Comparison of ENCODE assay signal across 8 cellular contexts in the genomic region with DNA sequence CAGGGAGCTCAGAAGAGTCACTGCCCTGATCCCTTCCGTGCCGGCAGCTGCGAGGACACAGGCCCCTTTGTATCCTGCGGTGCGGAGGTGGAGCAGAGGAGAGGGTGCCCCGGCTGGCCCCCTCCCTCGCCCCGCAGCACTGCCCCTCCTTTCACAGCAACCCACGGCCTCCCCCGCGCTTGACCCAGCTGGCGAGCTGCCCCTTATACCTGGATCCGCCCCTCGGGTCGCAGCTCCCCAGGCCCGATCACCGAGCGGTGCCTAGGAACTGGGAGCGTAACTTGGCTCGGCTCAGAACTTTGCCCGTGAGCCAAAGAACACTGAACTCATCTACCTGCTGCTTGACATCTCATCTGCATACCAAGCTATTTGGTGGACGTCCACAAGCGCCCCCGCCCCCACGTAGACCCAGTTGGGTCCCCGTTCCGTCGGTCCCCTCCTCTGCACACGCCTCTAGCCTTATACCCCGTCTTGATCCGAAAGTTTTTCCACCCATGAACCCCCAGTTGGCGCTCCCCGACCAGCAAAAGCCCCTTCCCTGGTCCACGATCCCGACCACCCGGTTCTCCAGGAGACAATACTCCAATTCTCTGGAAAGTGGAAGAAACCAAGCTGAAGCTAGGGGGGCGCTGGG. TPM values are rescaled to one million over a fixed set of nuclear protein-coding genes. Genes with fewer than 3 reads are reported as not detected.
DNase-seq lines count a peak whose midpoint lies in the region; ATAC-seq and TF ChIP-seq lines count a peak whose summit lies in the region.

No MANE protein-coding gene starts in this region.

- H3K27ac ChIP-seq in GM23248 (peak overlapping the region; percentile 76), neural progenitor cell (peak overlapping the region; percentile 98)

- TF ChIP-seq CTCF in fibroblast of villous mesenchyme (IDR thresholded peaks at IDR 0.05; ENCODE audit: insufficient read depth, low read depth, low read length) = no peak
- peak; percentile 14 for TF ChIP-seq CTCF in neural progenitor cell (IDR thresholded peaks at IDR 0.05)

- ATAC-seq in activated T-helper 17 cell treated with anti-CD3 and anti-CD28 coated beads, Interleukin-2, amount 50 U/mL, for 72 hours (replicated peaks) = peak; percentile 25

- H3K27me3 ChIP-seq in GM23248 (replicated peaks; ENCODE audit: insufficient read depth) = no peaks in the 10 kb centered on the region
- no peaks in the 10 kb centered on the region for H3K27me3 ChIP-seq in neural progenitor cell

- H2AFZ ChIP-seq in GM23248 (peak overlapping the region; percentile 86), neural progenitor cell (replicated peaks) (peak overlapping the region; percentile 8)

- H3K27ac Mint-ChIP-seq in activated T-helper 17 cell treated with anti-CD3 and anti-CD28 coated beads, Interleukin-2, amount 50 U/mL, for 72 hours = peak overlapping the region; percentile 94
- H3K27ac Mint-ChIP-seq in neural progenitor cell = peak overlapping the region; percentile 99

- no peaks in the 10 kb centered on the region for H3K9me3 Mint-ChIP-seq in activated T-helper 17 cell treated with anti-CD3 and anti-CD28 coated beads, Interleukin-2, amount 50 U/mL, for 72 hours
- H3K9me3 Mint-ChIP-seq in neural progenitor cell = no peaks in the 10 kb centered on the region

- no peaks in the 10 kb centered on the region for H3K9me2 ChIP-seq in GM23248 (ENCODE audit: insufficient read depth)

- peak overlapping the region; percentile 87 for H3K9ac ChIP-seq in GM23248
- H3K9ac ChIP-seq in neural progenitor cell = peak overlapping the region; percentile 96

- in situ Hi-C loops in GM23248 (cut with MboI) = loop anchor here (10.0 kb wide), 1 partner anchor 105 kb away; the partner anchor contains the start of gene DGKA

- H3K36me3 Mint-ChIP-seq in activated T-helper 17 cell treated with anti-CD3 and anti-CD28 coated beads, Interleukin-2, amount 50 U/mL, for 72 hours (ENCODE audit: low read depth) = peaks cover 34% of the 10 kb centered on the region
- peaks cover 5% of the 10 kb centered on the region for H3K36me3 Mint-ChIP-seq in neural progenitor cell

- H3K4me2 ChIP-seq in GM23248 (ENCODE audit: unreplicated experiment) (peak overlapping the region; percentile 89), neural progenitor cell (peak overlapping the region; percentile 87)

- H3K4me3 ChIP-seq in GM23248 = peak overlapping the region; percentile 90
- peak overlapping the region; percentile 94 for H3K4me3 ChIP-seq in fibroblast of villous mesenchyme (ENCODE audit: low read depth, low read length)
- H3K4me3 ChIP-seq in neural progenitor cell = peak overlapping the region; percentile 92

- H3K4me3 Mint-ChIP-seq in activated T-helper 17 cell treated with anti-CD3 and anti-CD28 coated beads, Interleukin-2, amount 50 U/mL, for 72 hours = peak overlapping the region; percentile 98
- H3K4me3 Mint-ChIP-seq in neural progenitor cell = peak overlapping the region; percentile 99

- no peaks in the 10 kb centered on the region for H3K27me3 Mint-ChIP-seq in activated T-helper 17 cell treated with anti-CD3 and anti-CD28 coated beads, Interleukin-2, amount 50 U/mL, for 72 hours
- peaks cover 6% of the 10 kb centered on the region for H3K27me3 Mint-ChIP-seq in neural progenitor cell (ENCODE audit: insufficient read depth, low read depth)

- no peaks in the 10 kb centered on the region for H3K9me3 ChIP-seq in GM23248 (ENCODE audit: low read depth)
- no peaks in the 10 kb centered on the region for H3K9me3 ChIP-seq in neural progenitor cell (ENCODE audit: low read depth)

- no peaks in the 10 kb centered on the region for H4K20me1 ChIP-seq in GM23248 (ENCODE audit: insufficient read depth)
- H4K20me1 ChIP-seq in neural progenitor cell (ENCODE audit: low read depth) = no peaks in the 10 kb centered on the region

- H3K79me2 ChIP-seq in GM23248 (ENCODE audit: insufficient read depth) (peaks cover 67% of the 10 kb centered on the region), neural progenitor cell (ENCODE audit: low read depth) (peaks cover 63% of the 10 kb centered on the region)

- H3K4me1 Mint-ChIP-seq in activated T-helper 17 cell treated with anti-CD3 and anti-CD28 coated beads, Interleukin-2, amount 50 U/mL, for 72 hours = peaks cover 26% of the 10 kb centered on the region
- peaks cover 38% of the 10 kb centered on the region for H3K4me1 Mint-ChIP-seq in neural progenitor cell

- DNase-seq in DMS 273 (lab: John Stamatoyannopoulos, UW; ENCODE audit: unreplicated experiment) = peak; percentile 62
- no peak for DNase-seq in DMS 273 treated with DMSO at 0.1 percent for 48 hours (lab: John Stamatoyannopoulos, UW)
- no peak for DNase-seq in GM23248
- DNase-seq in NCI-H146 (lab: John Stamatoyannopoulos, UW) = peak; percentile 89
- DNase-seq in fibroblast of villous mesenchyme (ENCODE audit: low read depth) = no peak
- peak; percentile 78 for DNase-seq in neural progenitor cell (ENCODE audit: low spot score)
- no peak for DNase-seq in LoVo (ENCODE audit: low spot score)

- WGBS in GM23248 (ENCODE audit: low coverage in 1 of 2, low lambda C conversion rate in 2 of 2, missing lambda C conversion rate in 2 of 2), 2 experiments = 1% methylated on average over 33 to 37 of the region's 37 CpGs

- H3K36me3 ChIP-seq in GM23248 (ENCODE audit: low read depth) (no peaks in the 10 kb centered on the region), neural progenitor cell (no peaks in the 10 kb centered on the region)

- H3F3A ChIP-seq in GM23248 (ENCODE audit: insufficient read depth) (peaks cover 6% of the 10 kb centered on the region; the same call in 1 of the 2 replicates), neural progenitor cell (ENCODE audit: low read depth) (peaks cover 32% of the 10 kb centered on the region)

- H3K4me1 ChIP-seq in GM23248 (ENCODE audit: insufficient read depth) = peaks cover 17% of the 10 kb centered on the region
- H3K4me1 ChIP-seq in neural progenitor cell = peaks cover 25% of the 10 kb centered on the region

RNA-seq across cellular contexts. Expression of gene DNAJC14, which starts 0.7 kb away (rescaled TPM):
- 38.7 and 43.8 TPM in 2 replicates for total RNA-seq in GM23248 (2014; rRNA removed; shearing (Covaris generic))
- 23.7 and 24.5 TPM in 2 replicates for polyA plus RNA-seq in GM23248 (2016; fragmentation: Nextera tagmentation; extraction: Ambion mirVana)
- total RNA-seq in activated T-helper 17 cell treated with anti-CD3 and anti-CD28 coated beads, Interleukin-2, amount 50 U/mL, for 72 hours = 10 to 100 TPM; 30.7 to 33.0 TPM
- total RNA-seq in fibroblast of villous mesenchyme (31.2 and 48.4 TPM in 2 replicates), neural progenitor cell (ENCODE audit: low replicate concordance) (29.9 and 39.9 TPM in 2 replicates)

RNA-seq across cellular contexts. Expression of gene ORMDL2, which starts 12.2 kb away (rescaled TPM):
- total RNA-seq in GM23248 (2014; rRNA removed; shearing (Covaris generic)) = 21.1 and 21.7 TPM in 2 replicates
- 86.6 and 87.7 TPM in 2 replicates for polyA plus RNA-seq in GM23248 (2016; fragmentation: Nextera tagmentation; extraction: Ambion mirVana)
- total RNA-seq in activated T-helper 17 cell treated with anti-CD3 and anti-CD28 coated beads, Interleukin-2, amount 50 U/mL, for 72 hours = 10 to 100 TPM; 26.5 to 40.2 TPM
- total RNA-seq in fibroblast of villous mesenchyme (18.0 and 21.6 TPM in 2 replicates), neural progenitor cell (ENCODE audit: low replicate concordance) (12.5 and 16.0 TPM in 2 replicates)

RNA-seq across cellular contexts. Expression of gene SARNP, which starts 12.6 kb away (rescaled TPM):
- total RNA-seq in GM23248 (2014; rRNA removed; shearing (Covaris generic)) = 53.6 and 65.1 TPM in 2 replicates
- polyA plus RNA-seq in GM23248 (2016; fragmentation: Nextera tagmentation; extraction: Ambion mirVana) = 131 and 139 TPM in 2 replicates
- 100 to 1,000 TPM in 1 of 2 donors, 10 to 100 TPM in 1; 63.6 to 103 TPM for total RNA-seq in activated T-helper 17 cell treated with anti-CD3 and anti-CD28 coated beads, Interleukin-2, amount 50 U/mL, for 72 hours
- total RNA-seq in fibroblast of villous mesenchyme = 86.7 and 94.6 TPM in 2 replicates
- total RNA-seq in neural progenitor cell (ENCODE audit: low replicate concordance) = 166 and 266 TPM in 2 replicates

RNA-seq across cellular contexts. Expression of gene MMP19, which starts 12.7 kb away (rescaled TPM):
- total RNA-seq in GM23248 (2014; rRNA removed; shearing (Covaris generic)) = 17.6 and 26.3 TPM in 2 replicates
- 13.8 and 15.7 TPM in 2 replicates for polyA plus RNA-seq in GM23248 (2016; fragmentation: Nextera tagmentation; extraction: Ambion mirVana)
- total RNA-seq in activated T-helper 17 cell treated with anti-CD3 and anti-CD28 coated beads, Interleukin-2, amount 50 U/mL, for 72 hours = not detected
- total RNA-seq in fibroblast of villous mesenchyme (9.1 and 9.7 TPM in 2 replicates), neural progenitor cell (ENCODE audit: low replicate concordance) (0.13 and 0.28 TPM in 2 replicates)

Comparison
In these comparisons a context has a peak if more than half of its experiments do, and no peak if none do; other contexts are left out.
1. DNase-seq: peak in DMS 273 (single experiment), NCI-H146 (single experiment) and neural progenitor cell (single experiment); none in DMS 273 treated with DMSO at 0.1 percent for 48 hours (single experiment), GM23248 (single experiment), fibroblast of villous mesenchyme (single experiment) and LoVo (single experiment).
2. Peak in every context shown above with its lines, with median percentiles within 50 percentile points of each other: H3K4me3 ChIP-seq.